Comparison of ENCODE assay signal across 8 cellular contexts in the genomic region with DNA sequence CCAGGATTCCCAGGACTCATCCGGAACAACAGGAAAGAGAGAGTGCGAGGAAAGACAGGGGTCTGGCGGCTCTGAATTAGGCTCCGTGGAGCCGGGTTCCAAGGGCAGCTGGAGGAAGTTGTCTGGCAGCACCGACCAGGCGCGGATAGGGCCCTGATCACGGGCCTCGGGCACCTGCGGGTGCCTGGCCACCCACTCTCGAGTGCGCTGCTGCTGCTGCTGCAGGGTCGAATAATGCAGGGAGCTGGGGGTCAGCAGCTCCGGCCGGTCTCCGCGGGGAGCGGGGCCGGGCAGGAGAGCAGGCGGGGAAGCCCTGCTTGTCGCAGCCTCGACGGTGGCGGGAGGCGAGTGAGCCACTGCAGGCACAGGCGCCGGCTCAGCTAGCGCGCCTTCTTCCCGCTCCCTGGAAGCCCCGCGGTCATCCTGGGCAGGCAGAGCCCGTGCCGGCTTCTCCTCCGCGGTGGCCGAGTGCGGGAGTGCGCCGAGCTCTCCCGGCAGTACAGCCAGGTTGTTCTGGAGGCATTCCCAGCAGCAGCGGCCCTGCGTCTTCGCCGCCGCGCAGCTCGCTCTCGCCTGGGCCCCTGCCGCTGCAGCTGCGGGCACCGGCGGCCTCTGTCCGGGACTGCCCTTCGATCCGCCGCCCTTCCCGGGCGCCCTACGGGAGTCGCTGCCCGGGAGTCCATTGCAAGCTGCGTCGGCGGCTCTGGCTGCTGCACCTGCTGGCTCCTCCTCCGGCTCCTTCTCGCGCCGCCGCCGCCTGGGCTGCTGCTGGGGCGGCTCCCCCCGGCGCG. TPM values are rescaled to one million over a fixed set of nuclear protein-coding genes. Genes with fewer than 3 reads are reported as not detected.
DNase-seq lines count a peak whose midpoint lies in the region; ATAC-seq and TF ChIP-seq lines count a peak whose summit lies in the region.

No MANE protein-coding gene starts in this region.

- WGBS in lower leg skin, 2 donors: 12 to 21% methylated on average over 34 to 72 of the region's 76 CpGs
- 4 to 51% (median 5%) methylated on average over 12 to 76 of the region's 76 CpGs for WGBS in stomach, 5 donors

- peaks cover 0 to 49% (median 22%) of the 10 kb centered on the region in 3 donors for H3K27me3 ChIP-seq in stomach

- ATAC-seq in GM21576 (IDR thresholded peaks at IDR 0.05; ENCODE audit: unreplicated experiment) (peak; percentile 41), HG02678 (IDR thresholded peaks at IDR 0.05; ENCODE audit: unreplicated experiment) (no peak)

- H3K4me1 ChIP-seq in stomach: peaks cover 7 to 33% (median 27%) of the 10 kb centered on the region in 4 donors

- H3K9me3 ChIP-seq in stomach: no peaks in the 10 kb centered on the region

- no peak for TF ChIP-seq EP300 in stomach (IDR thresholded peaks at IDR 0.05)

- H3K4me3 ChIP-seq in choroid plexus epithelial cell (ENCODE audit: low read depth, low read length): peak overlapping the region; percentile 40
- H3K4me3 ChIP-seq in lower leg skin (ENCODE audit: low read depth, poor library complexity, severe bottlenecking): peak overlapping the region; percentile 20
- H3K4me3 ChIP-seq in stomach: peak overlapping the region; percentile 50 to 76 (median 58)

- H3K36me3 ChIP-seq in stomach: no peaks in the 10 kb centered on the region

- intact Hi-C loops in lower leg skin (cut with DNase I; ENCODE audit: low total_unique reads): no loop called here
- intact Hi-C loops in stomach (cut with DNase I; ENCODE audit: low total_unique reads): no loop called here

- no peak for TF ChIP-seq CTCF in choroid plexus epithelial cell (conservative IDR thresholded peaks at IDR 0.05; ENCODE audit: low read depth, low read length)
- TF ChIP-seq CTCF in lower leg skin (IDR thresholded peaks at IDR 0.05): no peak
- TF ChIP-seq CTCF in stomach (IDR thresholded peaks at IDR 0.05): no peak

- DNase-seq in COR-L47 (lab: John Stamatoyannopoulos, UW) (peak; percentile 67), SK-N-DZ (ENCODE audit: low spot score) (peak; percentile 18), choroid plexus epithelial cell (ENCODE audit: low read depth) (peak; percentile 23), lower leg skin (ENCODE audit: low spot score in 2 of 2) (no peak), stomach (peak; percentile 70), AML-193 (lab: John Stamatoyannopoulos, UW) (no peak)

- TF ChIP-seq POLR2A in lower leg skin (IDR thresholded peaks at IDR 0.05): no peak
- no peak for TF ChIP-seq POLR2A in stomach (IDR thresholded peaks at IDR 0.05)

- peak overlapping the region; percentile 87 to 96 (median 90) for H3K27ac ChIP-seq in stomach

RNA-seq across cellular contexts. Expression of a gene that starts 1.0 kb away (rescaled TPM):
- not detected in 2 replicates for polyA plus RNA-seq in SK-N-DZ (2014; cell fraction: cytosol; rRNA removed)
- polyA plus RNA-seq in SK-N-DZ (2014; cell fraction: nucleus; rRNA removed): not detected in 2 replicates
- 10 to 100 TPM in 1 of 4 donors, 1 to 10 TPM in 3; 3.3 to 10.1 (median 6.0) TPM for total RNA-seq in lower leg skin
- total RNA-seq in stomach: 10 to 100 TPM in 3 of 5 donors, 1 to 10 TPM in 2; 2.9 to 29.0 (median 10.1) TPM
- polyA plus RNA-seq in stomach: 1 to 10 TPM in 2 of 3 donors, under 1 TPM in 1; 0.73 to 6.0 (median 2.0) TPM

RNA-seq across cellular contexts. Expression of a gene that starts 52.6 kb away (rescaled TPM):
- polyA plus RNA-seq in SK-N-DZ (2014; cell fraction: cytosol; rRNA removed): 69.7 and 73.0 TPM in 2 replicates
- 31.8 and 42.9 TPM in 2 replicates for polyA plus RNA-seq in SK-N-DZ (2014; cell fraction: nucleus; rRNA removed)
- total RNA-seq in lower leg skin: 100 to 1,000 TPM in 1 of 4 donors, 10 to 100 TPM in 3; 38.2 to 104 (median 44.9) TPM
- 100 to 1,000 TPM in 3 of 5 donors, 10 to 100 TPM in 2; 29.0 to 298 (median 201) TPM for total RNA-seq in stomach
- 10 to 100 TPM in 2 of 3 donors, 1 to 10 TPM in 1; 9.3 to 45.8 (median 43.3) TPM for polyA plus RNA-seq in stomach

Comparison
In these comparisons a context has a peak if more than half of its experiments do, and no peak if none do; other contexts are left out.
1. DNase-seq: peak in COR-L47 (single experiment), SK-N-DZ (single experiment), choroid plexus epithelial cell (single experiment) and stomach (single experiment); none in lower leg skin (0 of 2) and AML-193 (0 of 2).
2. Peak in every context shown above with its lines, with median percentiles within 50 percentile points of each other: H3K4me3 ChIP-seq.